8 cellular contexts compared by ENCODE assay signal in the genomic region with DNA sequence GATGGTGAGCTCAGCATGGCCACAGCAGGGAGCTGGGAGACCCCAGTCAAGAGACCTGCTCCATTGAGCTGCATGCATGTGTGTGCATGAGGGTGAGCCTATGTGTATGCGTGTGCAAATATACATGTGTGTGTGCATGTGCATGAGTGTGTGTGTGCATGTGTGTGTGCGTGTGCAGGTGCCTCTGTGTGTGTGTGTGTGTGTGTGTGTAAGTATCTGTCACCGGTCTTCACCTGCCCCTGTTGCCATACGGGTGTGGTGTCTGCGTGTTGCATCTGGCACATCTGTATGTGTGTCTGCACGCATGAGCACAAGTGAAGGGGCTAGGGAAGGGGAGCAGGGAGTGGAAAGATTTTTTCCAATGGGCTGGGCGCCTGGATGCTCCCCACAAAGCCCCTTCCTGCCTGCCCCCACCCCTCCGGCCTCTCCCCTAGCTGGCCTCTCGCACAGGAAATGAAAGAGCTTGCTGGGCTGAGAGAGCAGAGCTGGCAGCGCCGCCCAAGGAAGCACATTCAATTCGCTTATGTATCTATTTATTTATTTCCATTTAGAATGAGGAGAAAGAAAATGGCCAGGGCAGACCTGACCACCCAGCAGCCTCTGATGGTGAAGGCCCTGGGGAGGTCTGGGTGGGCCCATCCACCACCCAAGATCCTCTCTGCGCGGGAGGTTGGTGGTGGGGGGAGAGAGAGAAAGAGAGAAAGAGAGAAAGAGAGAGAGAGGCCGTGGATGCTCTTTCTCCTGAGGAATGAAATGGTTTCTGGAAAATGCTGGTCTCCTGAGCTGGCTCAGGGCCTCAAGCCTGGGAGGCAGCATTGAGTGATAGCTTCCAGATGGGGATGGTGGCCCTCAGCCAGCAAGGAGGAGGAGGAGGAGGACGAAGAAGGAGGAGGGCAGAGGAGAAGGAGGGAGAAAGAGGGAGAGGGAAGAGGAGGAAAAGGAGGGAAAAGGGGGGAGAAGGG. TPM values are rescaled to one million over a fixed set of nuclear protein-coding genes. Genes with fewer than 3 reads are reported as not detected.
DNase-seq lines count a peak whose midpoint lies in the region; ATAC-seq lines count a peak whose summit lies in the region.

No MANE protein-coding gene starts in this region.

- H3K9me3 Mint-ChIP-seq in effector memory CD8-positive, alpha-beta T cell, result no peaks in the 10 kb centered on the region
- H3K9me3 Mint-ChIP-seq in naive thymus-derived CD4-positive, alpha-beta T cell, result no peaks in the 10 kb centered on the region

- ATAC-seq in effector memory CD8-positive, alpha-beta T cell (replicated peaks), result no peak
- ATAC-seq in naive thymus-derived CD4-positive, alpha-beta T cell, result no peak
- ATAC-seq in HG02571 (IDR thresholded peaks at IDR 0.05; ENCODE audit: unreplicated experiment), result no peak

- peak; percentile 85 for DNase-seq in AG08395 (ENCODE audit: low spot score)
- peak; percentile 28 for DNase-seq in NOMO-1 treated with dmso at 0.1 percent for 144 hours (lab: John Stamatoyannopoulos, UW; ENCODE audit: unreplicated experiment)
- DNase-seq in effector memory CD8-positive, alpha-beta T cell, result peak in 1 of 3 experiments; percentile 31
- peak in 5 of 9 donors; percentile 24 to 41 (median 34) for DNase-seq in naive thymus-derived CD4-positive, alpha-beta T cell
- no peak for DNase-seq in H7
- no peak for DNase-seq in SHP77 treated with DMSO at 0.1 percent for 48 hours (lab: John Stamatoyannopoulos, UW)
- DNase-seq in stimulated activated CD4-positive, alpha-beta T cell treated with anti-CD3 and anti-CD28 coated beads, Interleukin-4, amount 100 ng/mL, for 24 hours, result no peak

- H3K27me3 Mint-ChIP-seq in effector memory CD8-positive, alpha-beta T cell, result no peaks in the 10 kb centered on the region
- no peaks in the 10 kb centered on the region for H3K27me3 Mint-ChIP-seq in naive thymus-derived CD4-positive, alpha-beta T cell

- H3K4me3 Mint-ChIP-seq in effector memory CD8-positive, alpha-beta T cell, result peak overlapping the region; percentile 81 to 88
- H3K4me3 Mint-ChIP-seq in naive thymus-derived CD4-positive, alpha-beta T cell, result peak overlapping the region; percentile 77 to 98 (median 90)

- no peaks in the 10 kb centered on the region for H3K9me3 ChIP-seq in naive thymus-derived CD4-positive, alpha-beta T cell (ENCODE audit: control insufficient read depth in 2 of 3, low read length in 3 of 3)

- H3K36me3 ChIP-seq in naive thymus-derived CD4-positive, alpha-beta T cell (ENCODE audit: control insufficient read depth in 2 of 3, insufficient read depth in 3 of 3, low read length in 3 of 3), result peaks cover 0 to 6% (median 0%) of the 10 kb centered on the region in 3 experiments
- H3K36me3 ChIP-seq in H7 (replicated peaks; ENCODE audit: control insufficient read depth, insufficient read depth, low read length), result no peaks in the 10 kb centered on the region

- peak overlapping the region; percentile 64 for H3K27ac ChIP-seq in naive thymus-derived CD4-positive, alpha-beta T cell (ENCODE audit: low read depth, low read length)

- POLR2A ChIA-PET in naive thymus-derived CD4-positive, alpha-beta T cell (lab: Charles Lee), result interaction anchor here (0.6 to 2.2 kb wide), 13 partner anchors 9 to 1045 kb away, joined by 3 to 11 read pairs (median 4); a partner anchor contains a TSS

- H3K27me3 ChIP-seq in naive thymus-derived CD4-positive, alpha-beta T cell (ENCODE audit: control insufficient read depth in 2 of 2, insufficient read depth in 2 of 2, low read length in 2 of 2), result no peaks in the 10 kb centered on the region
- no peaks in the 10 kb centered on the region for H3K27me3 ChIP-seq in H7 (ENCODE audit: control insufficient read depth, insufficient read depth, low read length)

- CTCF ChIA-PET in naive thymus-derived CD4-positive, alpha-beta T cell (lab: Charles Lee), result interaction anchor here (0.6 to 9.0 kb wide), 24 partner anchors 9 to 797 kb away, joined by 3 to 167 read pairs (median 4); a partner anchor contains a TSS

- intact Hi-C loops in naive thymus-derived CD4-positive, alpha-beta T cell (cut with micrococcal nuclease), result loop anchor here (1.0 to 10.0 kb wide), 6 partner anchors 71 to 589 kb away; a partner anchor contains a TSS

- peak overlapping the region; percentile 38 for H3K4me3 ChIP-seq in naive thymus-derived CD4-positive, alpha-beta T cell (ENCODE audit: low read length)
- no peak overlapping the region for H3K4me3 ChIP-seq in H7 (ENCODE audit: insufficient read depth, low read depth, low read length)

- H3K27ac Mint-ChIP-seq in effector memory CD8-positive, alpha-beta T cell, result peak overlapping the region; percentile 90 to 96
- H3K27ac Mint-ChIP-seq in naive thymus-derived CD4-positive, alpha-beta T cell, result peak overlapping the region; percentile 82 to 96 (median 90)

- peaks cover 15% of the 10 kb centered on the region for H3K36me3 Mint-ChIP-seq in effector memory CD8-positive, alpha-beta T cell (ENCODE audit: insufficient read depth)
- H3K36me3 Mint-ChIP-seq in naive thymus-derived CD4-positive, alpha-beta T cell, result peaks cover 0 to 6% (median 0%) of the 10 kb centered on the region in 5 donors

- peaks cover 42 to 44% of the 10 kb centered on the region in 2 donors for H3K4me1 Mint-ChIP-seq in effector memory CD8-positive, alpha-beta T cell (ENCODE audit: low read depth in 2 of 2)
- peaks cover 12 to 54% (median 33%) of the 10 kb centered on the region in 7 donors for H3K4me1 Mint-ChIP-seq in naive thymus-derived CD4-positive, alpha-beta T cell

- peaks cover 34 to 55% of the 10 kb centered on the region in 2 donors for H3K4me1 ChIP-seq in naive thymus-derived CD4-positive, alpha-beta T cell (ENCODE audit: control insufficient read depth in 2 of 2, insufficient read depth in 2 of 2, low read length in 2 of 2)

RNA-seq across cellular contexts. Expression of a gene that starts 4.3 kb away (rescaled TPM):
- total RNA-seq in naive thymus-derived CD4-positive, alpha-beta T cell, result 100 to 1,000 TPM in 2 of 5 experiments, 10 to 100 TPM in 3; 33.5 to 116 (median 70.3) TPM
- 10 to 100 TPM; 15.7 to 23.9 TPM for polyA plus RNA-seq in naive thymus-derived CD4-positive, alpha-beta T cell
- not detected in 2 replicates for total RNA-seq in H7 (2014; rRNA removed; shearing (Covaris generic))

RNA-seq across cellular contexts. Expression of a gene that starts 4.4 kb away (rescaled TPM):
- 100 to 1,000 TPM in 3 of 5 experiments, 10 to 100 TPM in 2; 33.9 to 153 (median 112) TPM for total RNA-seq in naive thymus-derived CD4-positive, alpha-beta T cell
- polyA plus RNA-seq in naive thymus-derived CD4-positive, alpha-beta T cell, result 10 to 100 TPM; 10.7 to 14.4 TPM
- not detected in 2 replicates for total RNA-seq in H7 (2014; rRNA removed; shearing (Covaris generic))

RNA-seq across cellular contexts. Expression of a gene that starts 35.8 kb away (rescaled TPM):
- total RNA-seq in naive thymus-derived CD4-positive, alpha-beta T cell, result 1 to 10 TPM in 1 of 5 experiments, under 1 TPM in 3, not detected in 1; 0.32 to 2.1 (median 0.45) TPM
- not detected for polyA plus RNA-seq in naive thymus-derived CD4-positive, alpha-beta T cell
- 0.44 and 0.55 TPM in 2 replicates for total RNA-seq in H7 (2014; rRNA removed; shearing (Covaris generic))

Comparison
In these comparisons a context has a peak if more than half of its experiments do, and no peak if none do; other contexts are left out.
1. DNase-seq: peak in AG08395 (single experiment), NOMO-1 treated with dmso at 0.1 percent for 144 hours (single experiment) and naive thymus-derived CD4-positive, alpha-beta T cell (5 of 9); none in H7 (single experiment), SHP77 treated with DMSO at 0.1 percent for 48 hours (single experiment) and stimulated activated CD4-positive, alpha-beta T cell treated with anti-CD3 and anti-CD28 coated beads, Interleukin-4, amount 100 ng/mL, for 24 hours (single experiment).
2. RNA of a gene that starts 4.3 kb away (total RNA-seq): 33.5 to 116 TPM in naive thymus-derived CD4-positive, alpha-beta T cell; not detected in H7; every median in the first group is over 10 times any median in the second.
3. RNA of a gene that starts 4.4 kb away (total RNA-seq): 33.9 to 153 TPM in naive thymus-derived CD4-positive, alpha-beta T cell; not detected in H7; every median in the first group is over 10 times any median in the second.